Comparison of ENCODE assay signal across 19 cellular contexts in the genomic region with DNA sequence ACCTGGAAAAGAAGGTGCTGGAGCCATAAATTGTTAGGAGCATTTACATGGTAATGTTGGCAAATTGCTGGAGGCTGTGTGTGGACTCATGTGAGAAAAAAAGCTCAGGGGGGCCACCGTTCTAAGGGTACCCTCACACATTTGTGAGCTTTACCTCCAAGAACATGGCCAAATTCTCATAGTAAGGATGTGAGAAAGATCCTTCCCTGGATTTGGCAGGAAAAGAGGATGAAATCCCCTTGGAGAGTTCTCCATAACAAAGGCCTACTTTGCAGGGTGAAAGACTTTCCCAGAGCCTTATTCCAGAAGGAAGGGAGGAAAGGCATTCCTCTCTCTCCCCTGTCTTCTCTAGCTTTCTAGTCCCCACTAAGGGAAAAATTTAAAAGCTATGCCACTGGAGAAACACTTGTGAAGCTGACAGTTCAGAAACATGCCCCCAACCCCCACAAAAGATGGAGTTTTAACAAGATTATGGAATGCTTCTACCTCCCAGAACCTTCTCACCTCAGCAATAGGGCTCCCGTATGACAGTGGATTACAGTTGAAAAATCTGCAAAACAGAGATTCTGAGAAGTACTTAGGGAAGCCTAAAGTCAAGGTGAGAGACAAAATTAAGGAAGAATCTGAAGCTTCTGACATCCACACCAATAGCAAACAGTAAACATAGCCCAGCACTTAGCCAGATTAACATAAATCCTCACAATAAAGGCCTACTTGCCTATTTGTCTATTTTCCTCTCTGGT. TPM values are rescaled to one million over a fixed set of nuclear protein-coding genes. Genes with fewer than 3 reads are reported as not detected.
"Had no signal": no experiment of that assay in that cellular context is flagged by ENCODE, and none has a peak within 500 bp of the region (broad histone marks: within the 10 kb centered on the region; RNA-seq: fewer than 3 reads in every experiment).

No MANE protein-coding gene starts in this region.

- H3K4me1 Mint-ChIP-seq: mesothelial cell of epicardium, neural crest cell had no signal

- DNase-seq: effector memory CD8-positive, alpha-beta T cell; esophagus squamous epithelium; foreskin keratinocyte; islet precursor cell; natural killer cell; nucleus accumbens; ovary; right cardiac atrium; small intestine; stimulated activated CD4-positive, alpha-beta T cell treated with anti-CD3 and anti-CD28 coated beads, Interleukin-12 subunit alpha, Interleukin-12 subunit beta, amount 100 ng/mL, for 4 hours; stimulated activated CD4-positive, alpha-beta T cell treated with anti-CD3 and anti-CD28 coated beads, Interleukin-2, amount 100 ng/mL, for 48 hours; stimulated activated naive CD4-positive, alpha-beta T cell treated with Interleukin-2 at 50 U/mL for 16 hours had no signal

- ATAC-seq: effector memory CD8-positive, alpha-beta T cell; foreskin keratinocyte; left lobe of liver; natural killer cell; right cardiac atrium had no signal

- H3K36me3 ChIP-seq: esophagus squamous epithelium, ovary had no signal

- H3K9me3 ChIP-seq: ovary had no signal

- H3K27me3 Mint-ChIP-seq: dendritic cell treated with granulocyte-macrophage colony-stimulating factor and Interleukin-4, amounts not matched to agents 40 ng/mL and 50 ng/mL, for 4 days; effector memory CD8-positive, alpha-beta T cell; type B pancreatic cell had no signal

- H3K27ac Mint-ChIP-seq: dendritic cell treated with granulocyte-macrophage colony-stimulating factor and Interleukin-4, amounts not matched to agents 40 ng/mL and 50 ng/mL, for 4 days; effector memory CD8-positive, alpha-beta T cell; mesothelial cell of epicardium; natural killer cell; type B pancreatic cell had no signal

- H3K27ac ChIP-seq: esophagus squamous epithelium, foreskin keratinocyte, ovary had no signal

- H3K36me3 Mint-ChIP-seq: mesothelial cell of epicardium, type B pancreatic cell had no signal

- H3K4me1 ChIP-seq: esophagus squamous epithelium, foreskin keratinocyte had no signal

- H3K4me3 ChIP-seq: esophagus squamous epithelium, ovary had no signal

- H3K4me3 Mint-ChIP-seq: dendritic cell treated with granulocyte-macrophage colony-stimulating factor and Interleukin-4, amounts not matched to agents 40 ng/mL and 50 ng/mL, for 4 days; effector memory CD8-positive, alpha-beta T cell; mesothelial cell of epicardium; natural killer cell; neural crest cell; type B pancreatic cell had no signal

- H3K27me3 ChIP-seq: esophagus squamous epithelium, ovary had no signal

RNA-seq across cellular contexts. Expression of gene ERMN, which starts 20.2 kb away (rescaled TPM):
- total RNA-seq: epithelial cell of proximal tubule, foreskin keratinocyte, left lobe of liver, mesothelial cell of epicardium, mucosa of gallbladder had no signal
- polyA plus RNA-seq: foreskin keratinocyte had no signal
